14 cellular contexts compared by ENCODE assay signal in genomic region chr2:182358601-182359000, GRCh38.
"Had no signal": no experiment of that assay in that cellular context is flagged by ENCODE, and none has a peak within 500 bp of the region (broad histone marks: within the 10 kb centered on the region; RNA-seq: fewer than 3 reads in every experiment).

No MANE protein-coding gene starts in this region.

- H3K36me3 ChIP-seq: gastroesophageal sphincter, heart left ventricle had no signal

- H3K27me3 ChIP-seq: gastroesophageal sphincter, heart left ventricle had no signal

- DNase-seq: activated CD4-positive, alpha-beta T cell treated with anti-CD3 and anti-CD28 coated beads, Interleukin-2, amount 50 U/mL, for 1 hour; activated CD4-positive, CD25-positive, alpha-beta regulatory T cell; activated CD8-positive, alpha-beta memory T cell treated with anti-CD3 and anti-CD28 coated beads for 24 hours; activated CD8-positive, alpha-beta memory T cell treated with anti-CD3 and anti-CD28 coated beads, Interleukin-2, amount 50 U/mL, for 48 hours; activated effector memory CD4-positive, alpha-beta T cell treated with Interleukin-2 at 50 U/mL for 16 hours; activated naive CD4-positive, alpha-beta T cell treated with anti-CD3 and anti-CD28 coated beads, Interleukin-2, amount 10 ng/mL, durations not matched to agents 7 days and 5 days; activated T-cell treated with anti-CD3 and anti-CD28 coated beads, Interleukin-2, amount 50 U/mL, for 48 hours; effector CD8-positive, alpha-beta T cell; heart left ventricle; immature natural killer cell; retina; stimulated activated naive CD4-positive, alpha-beta T cell treated with Interleukin-2 at 50 U/mL for 16 hours; T1000 had no signal

- H3K4me3 ChIP-seq: gastroesophageal sphincter, heart left ventricle had no signal

- H3K9me3 ChIP-seq: gastroesophageal sphincter had no signal
